In genomic region chr13:74687452-74688180, GRCh38 we compare ENCODE assay signal across 21 cellular contexts.
A peak's percentile ranks its signal among the peaks of the same experiment; 100 is the strongest.
DNase-seq lines count a peak whose midpoint lies in the region; TF ChIP-seq lines count a peak whose summit lies in the region.
"Had no signal": no experiment of that assay in that cellular context is flagged by ENCODE, and none has a peak within 500 bp of the region (broad histone marks: within the 10 kb centered on the region; RNA-seq: fewer than 3 reads in every experiment).

No MANE protein-coding gene starts in this region.

- no peak overlapping the region for H3K4ac ChIP-seq in trophoblast cell (ENCODE audit: low read depth, low read length)

- no peak overlapping the region for H3K23ac ChIP-seq in trophoblast cell (ENCODE audit: low read length)

- H3K27ac ChIP-seq in trophoblast cell (ENCODE audit: low read depth, low read length) (peak overlapping the region; percentile 20), suprapubic skin (no peak overlapping the region)
- H3K27ac ChIP-seq: BLaER1, neutrophil, PC-9, upper lobe of right lung had no signal

- no peak overlapping the region for H3K4me2 ChIP-seq in trophoblast cell (ENCODE audit: low read length)
- H3K4me2 ChIP-seq: BLaER1, PC-9 had no signal

- H3K9ac ChIP-seq in trophoblast cell (ENCODE audit: low read length) = no peak overlapping the region
- H3K9ac ChIP-seq: BLaER1 had no signal

- no peak overlapping the region for H2BK120ac ChIP-seq in trophoblast cell (ENCODE audit: insufficient read depth, low read length, poor library complexity)

- no peak overlapping the region for H2BK12ac ChIP-seq in trophoblast cell (ENCODE audit: low read length)

- H3K27me3 ChIP-seq in trophoblast cell (ENCODE audit: insufficient read depth, low read length) (no peaks in the 10 kb centered on the region), suprapubic skin (no peaks in the 10 kb centered on the region)
- H3K27me3 ChIP-seq: BLaER1, neutrophil, upper lobe of right lung had no signal

- no peak overlapping the region for H2AK5ac ChIP-seq in trophoblast cell (ENCODE audit: low read length)

- TF ChIP-seq POLR2A in suprapubic skin (IDR thresholded peaks at IDR 0.05) = no peak

- no peak overlapping the region for H3K14ac ChIP-seq in trophoblast cell (ENCODE audit: low read length)

- DNase-seq in UCSD-AML1 (lab: John Stamatoyannopoulos, UW; ENCODE audit: unreplicated experiment) (peak; percentile 11), ecto neural progenitor cell (ENCODE audit: low spot score) (peak; percentile 73), left kidney (ENCODE audit: low read depth, low spot score) (peak; percentile 18), trophoblast cell (no peak), NCI-H1930 (lab: John Stamatoyannopoulos, UW) (no peak), suprapubic skin (ENCODE audit: low spot score in 2 of 2) (no peak)
- no peak for DNase-seq in activated effector memory CD4-positive, alpha-beta T cell treated with Interleukin-2 at 50 U/mL for 16 hours
- DNase-seq: activated CD4-positive, alpha-beta memory T cell treated with anti-CD3 and anti-CD28 coated beads for 36 hours; activated CD4-positive, alpha-beta T cell treated with anti-CD3 and anti-CD28 coated beads for 1 hour; activated naive CD4-positive, alpha-beta T cell treated with Interleukin-2 at 50 U/mL for 16 hours; DMS153; H7; NCI-H1417; NCI-H2029 treated with DMSO at 0.1 percent for 48 hours; PC-9; substantia nigra; T-helper 17 cell; upper lobe of right lung had no signal

- H3K9me3 ChIP-seq in trophoblast cell (ENCODE audit: insufficient read depth, low read depth, low read length) (no peaks in the 10 kb centered on the region), suprapubic skin (no peaks in the 10 kb centered on the region)
- H3K9me3 ChIP-seq: BLaER1, upper lobe of right lung had no signal

- H3K36me3 ChIP-seq in trophoblast cell (ENCODE audit: control insufficient read depth in 1 of 2, insufficient read depth in 2 of 2, low read length in 2 of 2) (no peaks in the 10 kb centered on the region), suprapubic skin (no peaks in the 10 kb centered on the region)
- H3K36me3 ChIP-seq: BLaER1, neutrophil, upper lobe of right lung had no signal

- TF ChIP-seq EP300 in suprapubic skin (IDR thresholded peaks at IDR 0.05) = no peak

- H2BK5ac ChIP-seq in trophoblast cell (ENCODE audit: low read depth, low read length, poor library complexity) = no peak overlapping the region

- TF ChIP-seq CTCF in suprapubic skin (IDR thresholded peaks at IDR 0.05) = no peak

- peaks cover 2% of the 10 kb centered on the region in 2 experiments for H3K4me1 ChIP-seq in trophoblast cell (ENCODE audit: control insufficient read depth in 1 of 2, insufficient read depth in 2 of 2, low read length in 2 of 2)
- no peaks in the 10 kb centered on the region for H3K4me1 ChIP-seq in suprapubic skin
- H3K4me1 ChIP-seq: BLaER1, upper lobe of right lung had no signal

- H3K79me2 ChIP-seq in trophoblast cell (ENCODE audit: control insufficient read depth, insufficient read depth, low read length, poor library complexity) = no peaks in the 10 kb centered on the region

- H4K91ac ChIP-seq in trophoblast cell (ENCODE audit: low read depth, low read length) = no peak overlapping the region

- H3K18ac ChIP-seq in trophoblast cell (ENCODE audit: low read length) = no peak overlapping the region

- no peak overlapping the region for H4K8ac ChIP-seq in trophoblast cell (ENCODE audit: low read depth, low read length)

- no CpG with 5 or more reads among the region's 7 CpGs for WGBS in trophoblast cell (ENCODE audit: extremely low coverage, insufficient coverage, insufficient read length)
- WGBS in suprapubic skin = 74% methylated on average over 7 of the region's 7 CpGs

- no peaks in the 10 kb centered on the region for H3K79me1 ChIP-seq in trophoblast cell (ENCODE audit: low read length)

- no peak overlapping the region for H4K12ac ChIP-seq in trophoblast cell (ENCODE audit: low read depth, low read length)

- H2AFZ ChIP-seq in trophoblast cell (ENCODE audit: insufficient read depth, low read length, poor library complexity) = no peak overlapping the region
- H2AFZ ChIP-seq: PC-9 had no signal

- H3K4me3 ChIP-seq in trophoblast cell (ENCODE audit: low read depth, low read length) (no peak overlapping the region), suprapubic skin (no peak overlapping the region)
- H3K4me3 ChIP-seq: BLaER1, GM12878, PC-9, upper lobe of right lung had no signal

Comparison
In these comparisons a context has a peak if more than half of its experiments do, and no peak if none do; other contexts are left out.
1. DNase-seq: peak in UCSD-AML1 (single experiment), ecto neural progenitor cell (single experiment) and left kidney (single experiment); none in trophoblast cell (0 of 2), NCI-H1930 (0 of 2), suprapubic skin (0 of 2) and activated effector memory CD4-positive, alpha-beta T cell treated with Interleukin-2 at 50 U/mL for 16 hours (single experiment).